In the genomic region with DNA sequence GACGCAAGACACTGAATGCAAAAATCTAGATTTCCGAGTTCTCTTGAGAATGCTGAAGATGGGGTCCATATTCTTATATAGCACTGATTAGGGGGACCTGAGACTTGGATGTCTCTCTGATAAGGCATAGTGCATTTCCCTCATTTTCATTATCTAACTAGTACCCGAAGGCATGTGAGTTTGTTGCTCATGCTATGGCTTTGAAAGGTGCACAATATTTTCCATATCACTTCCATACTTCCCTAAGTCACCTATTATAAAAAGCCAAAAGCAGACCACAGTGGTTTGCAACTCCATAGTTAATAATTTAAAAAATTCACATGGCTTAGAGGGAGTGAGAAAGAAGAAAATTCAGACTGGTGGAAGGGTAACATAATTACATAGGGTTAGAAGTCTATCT, we compare ENCODE assay signal across 13 cellular contexts. TPM values are rescaled to one million over a fixed set of nuclear protein-coding genes. Genes with fewer than 3 reads are reported as not detected.
DNase-seq lines count a peak whose midpoint lies in the region; ATAC-seq and TF ChIP-seq lines count a peak whose summit lies in the region.
"Had no signal": no experiment of that assay in that cellular context is flagged by ENCODE, and none has a peak within 500 bp of the region (broad histone marks: within the 10 kb centered on the region; RNA-seq: fewer than 3 reads in every experiment).

No MANE protein-coding gene starts in this region.

- H3K27me3 Mint-ChIP-seq in T-helper 2 cell treated with Interferon-gamma antibody and Interleukin-4, amounts not matched to agents 5 μg/mL and 100 μg/mL, for 36 hours (ENCODE audit: low read depth): no peaks in the 10 kb centered on the region
- H3K27me3 Mint-ChIP-seq in neural progenitor cell (ENCODE audit: insufficient read depth, low read depth): peaks cover 2% of the 10 kb centered on the region

- intact Hi-C loops in PC-9 (cut with micrococcal nuclease; ENCODE audit: unreplicated experiment): loop anchor here (10.0 kb wide), 1 partner anchor 126 kb away; no protein-coding TSS in a partner anchor

- H3K9me3 ChIP-seq in PC-9 (ENCODE audit: insufficient read depth, low read depth): no peaks in the 10 kb centered on the region
- H3K9me3 ChIP-seq in neural progenitor cell (ENCODE audit: low read depth): no peaks in the 10 kb centered on the region
- H3K9me3 ChIP-seq: tibial nerve had no signal

- no peak for TF ChIP-seq CTCF in PC-9 (conservative IDR thresholded peaks at IDR 0.05)
- no peak for TF ChIP-seq CTCF in neural progenitor cell (IDR thresholded peaks at IDR 0.05)

- H3K4me3 ChIP-seq in PC-9 (peak overlapping the region; percentile 94; the same call in 1 of the 2 replicates), neural progenitor cell (no peak overlapping the region)

- H3K4me1 ChIP-seq in PC-9 (replicated peaks; ENCODE audit: insufficient read depth) (peaks cover 20% of the 10 kb centered on the region), neural progenitor cell (peaks cover 10% of the 10 kb centered on the region)

- H3F3A ChIP-seq in PC-9 (ENCODE audit: insufficient read depth, low read depth) (peaks cover 15% of the 10 kb centered on the region), neural progenitor cell (ENCODE audit: low read depth) (peaks cover 20% of the 10 kb centered on the region)

- H3K27ac Mint-ChIP-seq in T-helper 2 cell treated with Interferon-gamma antibody and Interleukin-4, amounts not matched to agents 5 μg/mL and 100 μg/mL, for 36 hours: no peak overlapping the region
- H3K27ac Mint-ChIP-seq in neural progenitor cell: no peak overlapping the region

- H3K9ac ChIP-seq in neural progenitor cell: no peak overlapping the region

- no TSS peak for BruUV-seq in PC-9 (replicated peaks; lab: Mats Ljungman, UMichigan)

- H3K9me3 Mint-ChIP-seq in T-helper 2 cell treated with Interferon-gamma antibody and Interleukin-4, amounts not matched to agents 5 μg/mL and 100 μg/mL, for 36 hours: no peaks in the 10 kb centered on the region
- no peaks in the 10 kb centered on the region for H3K9me3 Mint-ChIP-seq in neural progenitor cell

- peaks cover 52% of the 10 kb centered on the region for H3K79me2 ChIP-seq in PC-9 (ENCODE audit: low read depth)
- peaks cover 58% of the 10 kb centered on the region for H3K79me2 ChIP-seq in neural progenitor cell (ENCODE audit: low read depth)

- peaks cover 5% of the 10 kb centered on the region for H3K36me3 Mint-ChIP-seq in T-helper 2 cell treated with Interferon-gamma antibody and Interleukin-4, amounts not matched to agents 5 μg/mL and 100 μg/mL, for 36 hours (ENCODE audit: low read depth)
- peaks cover 2% of the 10 kb centered on the region for H3K36me3 Mint-ChIP-seq in neural progenitor cell

- H3K4me3 Mint-ChIP-seq in T-helper 2 cell treated with Interferon-gamma antibody and Interleukin-4, amounts not matched to agents 5 μg/mL and 100 μg/mL, for 36 hours: peak overlapping the region; percentile 99
- H3K4me3 Mint-ChIP-seq in neural progenitor cell: peak overlapping the region; percentile 98

- POLR2A ChIA-PET in PC-9 (lab: Charles Lee; ENCODE audit: unreplicated experiment): interaction anchor here (0.7 kb wide), 1 partner anchor 648 kb away, joined by 12 read pairs; no protein-coding TSS in a partner anchor

- no peaks in the 10 kb centered on the region for H3K36me3 ChIP-seq in PC-9 (ENCODE audit: low read depth)
- H3K36me3 ChIP-seq in neural progenitor cell: no peaks in the 10 kb centered on the region
- H3K36me3 ChIP-seq: tibial nerve had no signal

- H3K27me3 ChIP-seq in PC-9 (ENCODE audit: insufficient read depth, low read depth) (no peaks in the 10 kb centered on the region), neural progenitor cell (no peaks in the 10 kb centered on the region)
- H3K27me3 ChIP-seq: tibial nerve had no signal

- CTCF ChIA-PET in PC-9 (lab: Charles Lee): no interaction called here

- peaks cover 34% of the 10 kb centered on the region for H3K4me1 Mint-ChIP-seq in T-helper 2 cell treated with Interferon-gamma antibody and Interleukin-4, amounts not matched to agents 5 μg/mL and 100 μg/mL, for 36 hours (ENCODE audit: low read depth)
- H3K4me1 Mint-ChIP-seq in neural progenitor cell: peaks cover 19% of the 10 kb centered on the region

- no peak overlapping the region for H2AFZ ChIP-seq in PC-9
- H2AFZ ChIP-seq in neural progenitor cell (replicated peaks): no peak overlapping the region

- peak overlapping the region; percentile 98 for H3K4me2 ChIP-seq in PC-9
- H3K4me2 ChIP-seq in neural progenitor cell: no peak overlapping the region

- DNase-seq in T-helper 2 cell treated with Interferon-gamma antibody and Interleukin-4, amounts not matched to agents 5 μg/mL and 100 μg/mL, for 36 hours (ENCODE audit: low spot score): no peak
- DNase-seq in T-helper 2 cell (no peak), PC-9 (no peak), dermis blood vessel endothelial cell (peak; percentile 15), neural progenitor cell (ENCODE audit: low spot score) (no peak)
- no peak for DNase-seq in NK-92 treated with Interleukin-12 subunit alpha and Interleukin-12 subunit beta, amount 100 ng/mL, for 24 hours (lab: John Stamatoyannopoulos, UW)
- DNase-seq: activated CD8-positive, alpha-beta memory T cell treated with anti-CD3 and anti-CD28 coated beads, Interleukin-2, amount 50 U/mL, for 48 hours; erythroblast; NCI-H187 treated with DMSO at 0.1 percent for 48 hours had no signal

- H3K9me2 ChIP-seq in PC-9 (ENCODE audit: insufficient read depth): no peaks in the 10 kb centered on the region

- ATAC-seq in HG02970 (IDR thresholded peaks at IDR 0.05; ENCODE audit: low FRiP score, unreplicated experiment): no peak
- ATAC-seq in GM18867 (IDR thresholded peaks at IDR 0.05; ENCODE audit: unreplicated experiment): no peak

- H4K20me1 ChIP-seq in PC-9 (ENCODE audit: insufficient read depth) (no peaks in the 10 kb centered on the region), neural progenitor cell (ENCODE audit: low read depth) (peaks cover 9% of the 10 kb centered on the region)

- H3K27ac ChIP-seq in PC-9 (peak overlapping the region; percentile 68), neural progenitor cell (no peak overlapping the region)

RNA-seq across cellular contexts. Expression of gene BTBD10, which starts 1.7 kb away (rescaled TPM):
- total RNA-seq in PC-9 (2021) (16.5 and 22.0 TPM in 2 replicates), dermis blood vessel endothelial cell (133 and 140 TPM in 2 replicates), neural progenitor cell (ENCODE audit: low replicate concordance) (46.1 and 59.3 TPM in 2 replicates)

RNA-seq across cellular contexts. Expression of gene PTH, which starts 34.5 kb away (rescaled TPM):
- total RNA-seq in PC-9 (2021) (not detected in 2 replicates), dermis blood vessel endothelial cell (not detected in 2 replicates), neural progenitor cell (ENCODE audit: low replicate concordance) (not detected in 2 replicates)
- total RNA-seq: Daoy, tibial nerve had no signal
